ENCODE assay signal across 2 cellular contexts in the genomic region with DNA sequence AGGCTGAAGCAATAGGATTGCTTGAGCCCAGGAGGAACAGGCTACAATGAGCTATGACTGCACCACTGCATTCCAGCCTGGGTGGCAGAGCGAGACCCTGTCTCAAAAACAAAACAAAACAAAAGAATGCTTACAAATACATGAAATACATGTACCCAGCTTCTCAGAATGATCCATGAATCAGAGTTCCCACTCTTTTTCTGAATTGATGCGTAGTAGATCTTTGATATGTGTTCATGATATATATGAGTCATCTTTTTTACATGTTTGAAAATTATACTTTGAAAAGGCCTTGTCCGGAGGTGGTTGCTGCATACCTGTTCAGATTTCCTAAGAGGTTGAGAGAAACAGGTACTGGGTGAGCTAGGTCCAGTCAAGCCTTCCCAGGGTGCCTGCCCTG. TPM values are rescaled to one million over a fixed set of nuclear protein-coding genes. Genes with fewer than 3 reads are reported as not detected.
"Had no signal": no experiment of that assay in that cellular context is flagged by ENCODE, and none has a peak within 500 bp of the region (broad histone marks: within the 10 kb centered on the region; RNA-seq: fewer than 3 reads in every experiment).

No MANE protein-coding gene starts in this region.

RNA-seq across cellular contexts. Expression of gene SPDYE2, which starts 25.3 kb away (rescaled TPM):
- total RNA-seq: G401, GM12878 had no signal

RNA-seq across cellular contexts. Expression of gene UPK3BL2, which starts 32.9 kb away (rescaled TPM):
- total RNA-seq: G401 had no signal
